In the genomic region with DNA sequence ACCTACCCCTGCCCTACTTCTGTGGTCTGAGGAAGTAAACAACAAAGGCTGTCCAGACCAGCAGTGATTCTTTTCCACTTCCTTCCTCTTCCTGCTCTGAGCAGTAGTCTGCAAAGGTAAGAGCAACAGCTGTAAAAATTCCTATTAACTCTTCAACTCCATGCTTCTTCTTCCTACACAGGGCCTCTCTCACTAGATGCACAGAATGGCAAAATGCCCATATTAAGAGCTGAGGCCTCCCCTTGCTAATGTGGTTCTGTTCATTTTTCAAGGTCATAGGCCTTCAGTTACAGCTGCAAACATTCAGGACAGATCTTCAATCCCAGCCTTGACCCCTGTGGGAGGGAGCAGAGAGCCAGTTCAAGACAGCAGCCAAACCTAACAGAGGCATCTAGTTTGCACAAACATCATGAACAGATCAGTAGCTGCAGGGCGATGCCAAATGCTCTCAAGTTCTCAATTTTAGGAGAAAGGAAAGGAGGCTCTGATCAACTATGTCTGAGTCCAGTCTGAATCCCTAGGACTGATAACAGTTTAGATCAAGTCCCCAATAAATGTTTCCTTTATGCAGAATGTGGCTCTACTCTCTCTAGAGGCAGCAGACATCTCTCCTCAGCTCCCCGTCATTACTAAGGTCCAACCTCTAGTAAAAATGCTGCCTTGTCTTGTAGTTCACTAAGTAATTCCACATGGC, we compare ENCODE assay signal across 17 cellular contexts. TPM values are rescaled to one million over a fixed set of nuclear protein-coding genes. Genes with fewer than 3 reads are reported as not detected.
DNase-seq lines count a peak whose midpoint lies in the region; ATAC-seq, FAIRE-seq and TF ChIP-seq lines count a peak whose summit lies in the region.
"Had no signal": no experiment of that assay in that cellular context is flagged by ENCODE, and none has a peak within 500 bp of the region (broad histone marks: within the 10 kb centered on the region; RNA-seq: fewer than 3 reads in every experiment).

No MANE protein-coding gene starts in this region.

- H3K4me2 ChIP-seq in BLaER1 treated with 17β-estradiol and CSF1 and Interleukin-3, amounts not matched to agents 10 nM and 100 nM = peak overlapping the region in 8 of 11 experiments; percentile 13 to 68 (median 35); a peak in 11 of 22 replicates

- no peaks in the 10 kb centered on the region for H3K27me3 Mint-ChIP-seq in activated CD4-positive, alpha-beta T cell treated with anti-CD3 and anti-CD28 coated beads, Interleukin-2, amount 10 ng/mL, durations not matched to agents 24 days and 14 days
- H3K27me3 Mint-ChIP-seq: activated CD4-positive, alpha-beta memory T cell treated with anti-CD3 and anti-CD28 coated beads for 36 hours; T-cell had no signal

- no peak overlapping the region for H3K9ac ChIP-seq in BLaER1 treated with 17β-estradiol and CSF1 and Interleukin-3, amounts not matched to agents 10 nM and 100 nM

- peak; percentile 89 for ATAC-seq in left ventricle myocardium superior
- ATAC-seq in HG02852 (IDR thresholded peaks at IDR 0.05; ENCODE audit: unreplicated experiment) = no peak
- ATAC-seq: body of pancreas; natural killer cell treated with Interleukin-12 subunit alpha and Interleukin-12 subunit beta and Interleukin-15 and Interleukin-18, amount 100 ng/mL, for 72 hours; Panc1; T-cell had no signal

- DNase-seq in bronchial epithelial cell (ENCODE audit: low read depth) (no peak), left ventricle myocardium superior (peak; percentile 45), T1000 (lab: John Stamatoyannopoulos, UW) (no peak), iPS-NIHi7 (ENCODE audit: extremely low spot score) (no peak)
- no peak for DNase-seq in activated CD4-positive, alpha-beta T cell treated with anti-CD3 and anti-CD28 coated beads, Interleukin-2, amount 10 ng/mL, durations not matched to agents 24 days and 14 days
- DNase-seq: activated CD4-positive, alpha-beta memory T cell treated with anti-CD3 and anti-CD28 coated beads for 36 hours; NCI-H1105 treated with DMSO at 0.1 percent for 48 hours; stimulated activated CD4-positive, alpha-beta T cell treated with anti-CD3 and anti-CD28 coated beads, Interleukin-12 subunit alpha, Interleukin-12 subunit beta, amount 100 ng/mL, for 4 hours; T-cell had no signal

- H3K4me3 Mint-ChIP-seq in activated CD4-positive, alpha-beta T cell treated with anti-CD3 and anti-CD28 coated beads, Interleukin-2, amount 10 ng/mL, durations not matched to agents 24 days and 14 days = no peak overlapping the region
- H3K4me3 Mint-ChIP-seq: activated CD4-positive, alpha-beta memory T cell treated with anti-CD3 and anti-CD28 coated beads for 36 hours; natural killer cell treated with Interleukin-12 subunit alpha and Interleukin-12 subunit beta and Interleukin-15 and Interleukin-18, amount 100 ng/mL, for 72 hours; T-cell had no signal

- H3K36me3 Mint-ChIP-seq in activated CD4-positive, alpha-beta T cell treated with anti-CD3 and anti-CD28 coated beads, Interleukin-2, amount 10 ng/mL, durations not matched to agents 24 days and 14 days (ENCODE audit: low read depth) = no peaks in the 10 kb centered on the region
- H3K36me3 Mint-ChIP-seq: natural killer cell treated with Interleukin-12 subunit alpha and Interleukin-12 subunit beta and Interleukin-15 and Interleukin-18, amount 100 ng/mL, for 72 hours had no signal

- H3K27me3 ChIP-seq in BLaER1 treated with 17β-estradiol and CSF1 and Interleukin-3, amounts not matched to agents 10 nM and 100 nM = no peaks in the 10 kb centered on the region
- H3K27me3 ChIP-seq in bronchial epithelial cell (ENCODE audit: control insufficient read depth, insufficient read depth, low read length) = no peaks in the 10 kb centered on the region
- no peaks in the 10 kb centered on the region for H3K27me3 ChIP-seq in neutrophil
- H3K27me3 ChIP-seq: body of pancreas had no signal

- H3K27ac Mint-ChIP-seq in activated CD4-positive, alpha-beta T cell treated with anti-CD3 and anti-CD28 coated beads, Interleukin-2, amount 10 ng/mL, durations not matched to agents 24 days and 14 days = no peak overlapping the region
- H3K27ac Mint-ChIP-seq: activated CD4-positive, alpha-beta memory T cell treated with anti-CD3 and anti-CD28 coated beads for 36 hours; activated T-helper 2 cell treated with anti-CD3 and anti-CD28 coated beads, Interferon-gamma antibody, Interleukin-2, Interleukin-4, amounts not matched to agents 10 μg/mL and 5 μg/mL and 100 μg/mL, durations not matched to agents 14 hours and 24 hours and 36 hours; natural killer cell treated with Interleukin-12 subunit alpha and Interleukin-12 subunit beta and Interleukin-15 and Interleukin-18, amount 100 ng/mL, for 72 hours; T-cell had no signal

- no peaks in the 10 kb centered on the region for H4K20me1 ChIP-seq in BLaER1 treated with 17β-estradiol and CSF1 and Interleukin-3, amounts not matched to agents 10 nM and 100 nM

- intact Hi-C loops in left ventricle myocardium superior (cut with micrococcal nuclease) = no loop called here
- intact Hi-C loops in activated CD4-positive, alpha-beta T cell treated with anti-CD3 and anti-CD28 coated beads, Interleukin-2, amount 10 ng/mL, durations not matched to agents 24 days and 14 days (cut with micrococcal nuclease) = no loop called here

- no peak overlapping the region for H3K27ac ChIP-seq in BLaER1 treated with 17β-estradiol and CSF1 and Interleukin-3, amounts not matched to agents 10 nM and 100 nM
- H3K27ac ChIP-seq in neutrophil = peak overlapping the region; percentile 80
- H3K27ac ChIP-seq: body of pancreas had no signal

- no peaks in the 10 kb centered on the region for H3K36me3 ChIP-seq in BLaER1 treated with 17β-estradiol and CSF1 and Interleukin-3, amounts not matched to agents 10 nM and 100 nM
- H3K36me3 ChIP-seq in bronchial epithelial cell (ENCODE audit: control insufficient read depth, insufficient read depth, low read length) (no peaks in the 10 kb centered on the region), neutrophil (peaks cover 65% of the 10 kb centered on the region)

- H3K9me3 ChIP-seq in BLaER1 treated with 17β-estradiol and CSF1 and Interleukin-3, amounts not matched to agents 10 nM and 100 nM (replicated peaks in 1 of 11) = peaks cover 0 to 2% (median 0%) of the 10 kb centered on the region in 11 experiments; a peak in 1 of 22 replicates
- no peaks in the 10 kb centered on the region for H3K9me3 ChIP-seq in neutrophil
- H3K9me3 ChIP-seq: body of pancreas had no signal

- FAIRE-seq in bronchial epithelial cell (lab: Jason Lieb, UNC) = peak; percentile 7
- FAIRE-seq: urothelium cell line had no signal

- no peak for TF ChIP-seq CTCF in bronchial epithelial cell (IDR thresholded peaks at IDR 0.05; ENCODE audit: insufficient read depth, low read length, severe bottlenecking)
- TF ChIP-seq CTCF in neutrophil (IDR thresholded peaks at IDR 0.05) = no peak

- H3K4me1 ChIP-seq in BLaER1 treated with 17β-estradiol and CSF1 and Interleukin-3, amounts not matched to agents 10 nM and 100 nM = peaks cover 5 to 16% (median 6%) of the 10 kb centered on the region in 10 experiments; a peak in 16 of 20 replicates
- peaks cover 16 to 22% of the 10 kb centered on the region in 2 experiments for H3K4me1 ChIP-seq in neutrophil (ENCODE audit: control insufficient read depth in 1 of 2, insufficient read depth in 1 of 2, low read depth in 1 of 2, low read length in 1 of 2)

- H3K4me3 ChIP-seq in BLaER1 treated with 17β-estradiol and CSF1 and Interleukin-3, amounts not matched to agents 10 nM and 100 nM = no peak overlapping the region
- H3K4me3 ChIP-seq in bronchial epithelial cell (ENCODE audit: low read depth, low read length) (no peak overlapping the region), neutrophil (ENCODE audit: low read depth in 1 of 2, low read length in 1 of 2) (peak overlapping the region; percentile 2 to 26)
- H3K4me3 ChIP-seq: body of pancreas had no signal

- H3K4me1 Mint-ChIP-seq in activated CD4-positive, alpha-beta T cell treated with anti-CD3 and anti-CD28 coated beads, Interleukin-2, amount 10 ng/mL, durations not matched to agents 24 days and 14 days = peaks cover 5% of the 10 kb centered on the region

- H3K9me3 Mint-ChIP-seq in activated CD4-positive, alpha-beta T cell treated with anti-CD3 and anti-CD28 coated beads, Interleukin-2, amount 10 ng/mL, durations not matched to agents 24 days and 14 days = no peaks in the 10 kb centered on the region
- H3K9me3 Mint-ChIP-seq: activated CD4-positive, alpha-beta memory T cell treated with anti-CD3 and anti-CD28 coated beads for 36 hours; activated T-helper 2 cell treated with anti-CD3 and anti-CD28 coated beads, Interferon-gamma antibody, Interleukin-2, Interleukin-4, amounts not matched to agents 10 μg/mL and 5 μg/mL and 100 μg/mL, durations not matched to agents 14 hours and 24 hours and 36 hours; natural killer cell treated with Interleukin-12 subunit alpha and Interleukin-12 subunit beta and Interleukin-15 and Interleukin-18, amount 100 ng/mL, for 72 hours; T-cell had no signal

RNA-seq across cellular contexts. Expression of a gene that starts 20.9 kb away (rescaled TPM):
- total RNA-seq in bronchial epithelial cell (1.0 and 1.1 TPM in 2 replicates), left ventricle myocardium superior (57.5 TPM)
- total RNA-seq in activated CD4-positive, alpha-beta T cell treated with anti-CD3 and anti-CD28 coated beads, Interleukin-2, amount 10 ng/mL, durations not matched to agents 24 days and 14 days = 0.78 and 1.4 TPM in 2 replicates

Comparison
In these comparisons a context has a peak if more than half of its experiments do, and no peak if none do; other contexts are left out.
1. H3K4me3 ChIP-seq: peak in neutrophil (2 of 2); none in BLaER1 treated with 17β-estradiol and CSF1 and Interleukin-3, amounts not matched to agents 10 nM and 100 nM (0 of 10) and bronchial epithelial cell (single experiment).
2. RNA of a gene that starts 20.9 kb away (total RNA-seq): 57.5 TPM in left ventricle myocardium superior (single experiment); 0.78 to 1.4 TPM in activated CD4-positive, alpha-beta T cell treated with anti-CD3 and anti-CD28 coated beads, Interleukin-2, amount 10 ng/mL, durations not matched to agents 24 days and 14 days and 1.0 to 1.1 TPM in bronchial epithelial cell; every median in the first group is over 10 times any median in the second.